Comparison of ENCODE assay signal across 19 cellular contexts in the genomic region with DNA sequence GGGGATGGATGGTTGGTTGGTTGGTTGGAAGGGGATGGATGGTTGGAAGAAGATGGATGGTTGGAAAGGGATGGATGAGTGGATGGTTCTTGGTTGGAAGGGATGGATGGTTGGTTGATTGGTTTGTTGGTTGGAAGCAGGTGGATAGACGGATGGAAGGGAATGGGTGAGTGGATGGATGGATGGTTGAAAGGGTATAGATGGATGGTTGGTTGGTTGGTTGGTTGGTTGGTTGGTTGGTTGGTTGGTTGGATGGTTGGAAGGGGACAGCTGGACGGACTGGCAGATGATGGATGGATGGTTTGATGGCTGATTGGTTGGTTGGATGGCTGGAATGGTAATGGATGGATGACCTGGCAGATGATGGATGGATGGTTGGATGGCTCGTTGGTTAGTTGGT. TPM values are rescaled to one million over a fixed set of nuclear protein-coding genes. Genes with fewer than 3 reads are reported as not detected.
DNase-seq lines count a peak whose midpoint lies in the region; ATAC-seq lines count a peak whose summit lies in the region.
"Had no signal": no experiment of that assay in that cellular context is flagged by ENCODE, and none has a peak within 500 bp of the region (broad histone marks: within the 10 kb centered on the region; RNA-seq: fewer than 3 reads in every experiment).

No MANE protein-coding gene starts in this region.

- H3K27ac Mint-ChIP-seq in activated CD4-positive, alpha-beta memory T cell treated with anti-CD3 and anti-CD28 coated beads for 36 hours = peak overlapping the region; percentile 9
- no peak overlapping the region for H3K27ac Mint-ChIP-seq in activated CD4-positive, alpha-beta memory T cell treated with anti-CD3 and anti-CD28 coated beads, Interleukin-2, amount 10 ng/mL, durations not matched to agents 7 days and 5 days
- peak overlapping the region; percentile 59 for H3K27ac Mint-ChIP-seq in activated naive CD8-positive, alpha-beta T cell treated with anti-CD3 and anti-CD28 coated beads, Interleukin-2, amount 50 U/mL, for 24 hours
- peak overlapping the region in 4 of 6 donors; percentile 5 to 40 (median 30) for H3K27ac Mint-ChIP-seq in naive B cell
- H3K27ac Mint-ChIP-seq in activated CD4-positive, alpha-beta T cell treated with anti-CD3 and anti-CD28 coated beads, Interleukin-2, amount 10 ng/mL, durations not matched to agents 7 days and 5 days = no peak overlapping the region

- peaks cover 3% of the 10 kb centered on the region; the same call in 1 of the 2 replicates for H3K9me3 ChIP-seq in BLaER1

- no peaks in the 10 kb centered on the region for H3K9me3 Mint-ChIP-seq in activated CD4-positive, alpha-beta memory T cell treated with anti-CD3 and anti-CD28 coated beads for 36 hours
- H3K9me3 Mint-ChIP-seq in activated CD4-positive, alpha-beta memory T cell treated with anti-CD3 and anti-CD28 coated beads, Interleukin-2, amount 10 ng/mL, durations not matched to agents 7 days and 5 days = no peaks in the 10 kb centered on the region
- H3K9me3 Mint-ChIP-seq in activated naive CD8-positive, alpha-beta T cell treated with anti-CD3 and anti-CD28 coated beads, Interleukin-2, amount 50 U/mL, for 24 hours = peaks cover 10% of the 10 kb centered on the region
- peaks cover 0 to 11% (median 0%) of the 10 kb centered on the region in 7 donors for H3K9me3 Mint-ChIP-seq in naive B cell
- peaks cover 8% of the 10 kb centered on the region for H3K9me3 Mint-ChIP-seq in activated CD4-positive, alpha-beta T cell treated with anti-CD3 and anti-CD28 coated beads, Interleukin-2, amount 10 ng/mL, durations not matched to agents 7 days and 5 days

- peak overlapping the region; percentile 78; the same call in 1 of the 2 replicates for H3K27ac ChIP-seq in BLaER1
- H3K27ac ChIP-seq: C4-2B had no signal

- no peak overlapping the region for H3K9ac ChIP-seq in BLaER1

- peaks cover 94% of the 10 kb centered on the region for H3K4me1 ChIP-seq in BLaER1

- H3K4me2 ChIP-seq in BLaER1 = peak overlapping the region; percentile 82

- no peak for DNase-seq in activated CD4-positive, alpha-beta memory T cell treated with anti-CD3 and anti-CD28 coated beads for 36 hours
- no peak for DNase-seq in activated CD4-positive, alpha-beta memory T cell treated with anti-CD3 and anti-CD28 coated beads, Interleukin-2, amount 10 ng/mL, durations not matched to agents 7 days and 5 days
- DNase-seq in activated naive CD8-positive, alpha-beta T cell treated with anti-CD3 and anti-CD28 coated beads, Interleukin-2, amount 50 U/mL, for 24 hours = no peak
- DNase-seq in naive B cell (no peak), NCI-H345 (lab: John Stamatoyannopoulos, UW) (no peak), kidney glomerular epithelial cell (lab: John Stamatoyannopoulos, UW) (no peak)
- DNase-seq in activated CD4-positive, alpha-beta T cell treated with anti-CD3 and anti-CD28 coated beads, Interleukin-2, amount 10 ng/mL, durations not matched to agents 7 days and 5 days = no peak
- DNase-seq: DMS 273 treated with DMSO at 0.1 percent for 48 hours, GF-D8, GOT3, NCI-H1436, NCI-H2029, NCI-H2171, NCI-H748 treated with DMSO at 0.1 percent for 48 hours, PC-3 had no signal

- H4K20me1 ChIP-seq in BLaER1 = no peaks in the 10 kb centered on the region

- POLR2A ChIA-PET in activated CD4-positive, alpha-beta memory T cell treated with anti-CD3 and anti-CD28 coated beads for 36 hours (lab: Charles Lee) = no interaction called here
- POLR2A ChIA-PET in activated CD4-positive, alpha-beta memory T cell treated with anti-CD3 and anti-CD28 coated beads, Interleukin-2, amount 10 ng/mL, durations not matched to agents 7 days and 5 days (lab: Charles Lee) = interaction anchor here (4.0 kb wide), 1 partner anchor 12 kb away, joined by 17 read pairs; a partner anchor contains a TSS
- POLR2A ChIA-PET in activated CD4-positive, alpha-beta T cell treated with anti-CD3 and anti-CD28 coated beads, Interleukin-2, amount 10 ng/mL, durations not matched to agents 7 days and 5 days (lab: Charles Lee) = no interaction called here

- intact Hi-C loops in activated CD4-positive, alpha-beta memory T cell treated with anti-CD3 and anti-CD28 coated beads for 36 hours (cut with micrococcal nuclease) = no loop called here

- H3K4me3 Mint-ChIP-seq in activated CD4-positive, alpha-beta memory T cell treated with anti-CD3 and anti-CD28 coated beads for 36 hours = no peak overlapping the region
- H3K4me3 Mint-ChIP-seq in activated CD4-positive, alpha-beta memory T cell treated with anti-CD3 and anti-CD28 coated beads, Interleukin-2, amount 10 ng/mL, durations not matched to agents 7 days and 5 days = no peak overlapping the region
- no peak overlapping the region for H3K4me3 Mint-ChIP-seq in activated naive CD8-positive, alpha-beta T cell treated with anti-CD3 and anti-CD28 coated beads, Interleukin-2, amount 50 U/mL, for 24 hours
- peak overlapping the region in 2 of 8 donors; percentile 1 to 61 for H3K4me3 Mint-ChIP-seq in naive B cell
- H3K4me3 Mint-ChIP-seq in activated CD4-positive, alpha-beta T cell treated with anti-CD3 and anti-CD28 coated beads, Interleukin-2, amount 10 ng/mL, durations not matched to agents 7 days and 5 days = no peak overlapping the region

- H3K36me3 Mint-ChIP-seq in activated CD4-positive, alpha-beta memory T cell treated with anti-CD3 and anti-CD28 coated beads for 36 hours = peaks cover 69% of the 10 kb centered on the region
- peaks cover 85% of the 10 kb centered on the region for H3K36me3 Mint-ChIP-seq in activated CD4-positive, alpha-beta memory T cell treated with anti-CD3 and anti-CD28 coated beads, Interleukin-2, amount 10 ng/mL, durations not matched to agents 7 days and 5 days (ENCODE audit: low read depth)
- peaks cover 67% of the 10 kb centered on the region for H3K36me3 Mint-ChIP-seq in activated naive CD8-positive, alpha-beta T cell treated with anti-CD3 and anti-CD28 coated beads, Interleukin-2, amount 50 U/mL, for 24 hours (ENCODE audit: low read depth)
- H3K36me3 Mint-ChIP-seq in naive B cell = peaks cover 21 to 52% of the 10 kb centered on the region in 2 donors
- H3K36me3 Mint-ChIP-seq in activated CD4-positive, alpha-beta T cell treated with anti-CD3 and anti-CD28 coated beads, Interleukin-2, amount 10 ng/mL, durations not matched to agents 7 days and 5 days (ENCODE audit: low read depth) = peaks cover 71% of the 10 kb centered on the region

- peaks cover 92% of the 10 kb centered on the region for H3K36me3 ChIP-seq in BLaER1

- H3K27me3 ChIP-seq in BLaER1 = no peaks in the 10 kb centered on the region

- ATAC-seq in activated naive CD8-positive, alpha-beta T cell treated with anti-CD3 and anti-CD28 coated beads, Interleukin-2, amount 50 U/mL, for 24 hours = no peak
- no peak for ATAC-seq in naive B cell (ENCODE audit: low read depth in 2 of 2)
- ATAC-seq: PC-3 had no signal

- H3K27me3 Mint-ChIP-seq in activated CD4-positive, alpha-beta memory T cell treated with anti-CD3 and anti-CD28 coated beads for 36 hours = no peaks in the 10 kb centered on the region
- H3K27me3 Mint-ChIP-seq in activated CD4-positive, alpha-beta memory T cell treated with anti-CD3 and anti-CD28 coated beads, Interleukin-2, amount 10 ng/mL, durations not matched to agents 7 days and 5 days = no peaks in the 10 kb centered on the region
- H3K27me3 Mint-ChIP-seq in activated naive CD8-positive, alpha-beta T cell treated with anti-CD3 and anti-CD28 coated beads, Interleukin-2, amount 50 U/mL, for 24 hours = no peaks in the 10 kb centered on the region
- no peaks in the 10 kb centered on the region for H3K27me3 Mint-ChIP-seq in naive B cell
- H3K27me3 Mint-ChIP-seq in activated CD4-positive, alpha-beta T cell treated with anti-CD3 and anti-CD28 coated beads, Interleukin-2, amount 10 ng/mL, durations not matched to agents 7 days and 5 days = no peaks in the 10 kb centered on the region

- H3K4me3 ChIP-seq in BLaER1 = no peak overlapping the region

- H3K4me1 Mint-ChIP-seq in activated CD4-positive, alpha-beta memory T cell treated with anti-CD3 and anti-CD28 coated beads for 36 hours (ENCODE audit: low read depth) = no peaks in the 10 kb centered on the region
- H3K4me1 Mint-ChIP-seq in activated CD4-positive, alpha-beta memory T cell treated with anti-CD3 and anti-CD28 coated beads, Interleukin-2, amount 10 ng/mL, durations not matched to agents 7 days and 5 days = peaks cover 17% of the 10 kb centered on the region
- peaks cover 4% of the 10 kb centered on the region for H3K4me1 Mint-ChIP-seq in activated naive CD8-positive, alpha-beta T cell treated with anti-CD3 and anti-CD28 coated beads, Interleukin-2, amount 50 U/mL, for 24 hours
- H3K4me1 Mint-ChIP-seq in naive B cell = peaks cover 9 to 31% (median 25%) of the 10 kb centered on the region in 3 donors
- H3K4me1 Mint-ChIP-seq in activated CD4-positive, alpha-beta T cell treated with anti-CD3 and anti-CD28 coated beads, Interleukin-2, amount 10 ng/mL, durations not matched to agents 7 days and 5 days = no peaks in the 10 kb centered on the region

- CTCF ChIA-PET in activated CD4-positive, alpha-beta memory T cell treated with anti-CD3 and anti-CD28 coated beads for 36 hours (lab: Charles Lee) = no interaction called here
- CTCF ChIA-PET in activated CD4-positive, alpha-beta memory T cell treated with anti-CD3 and anti-CD28 coated beads, Interleukin-2, amount 10 ng/mL, durations not matched to agents 7 days and 5 days (lab: Charles Lee) = no interaction called here
- CTCF ChIA-PET in activated CD4-positive, alpha-beta T cell treated with anti-CD3 and anti-CD28 coated beads, Interleukin-2, amount 10 ng/mL, durations not matched to agents 7 days and 5 days (lab: Charles Lee) = no interaction called here

RNA-seq across cellular contexts. Expression of a gene that starts 11.8 kb away (rescaled TPM):
- 10 to 100 TPM; 23.6 to 26.1 TPM for total RNA-seq in activated CD4-positive, alpha-beta memory T cell treated with anti-CD3 and anti-CD28 coated beads for 36 hours
- total RNA-seq in activated CD4-positive, alpha-beta memory T cell treated with anti-CD3 and anti-CD28 coated beads, Interleukin-2, amount 10 ng/mL, durations not matched to agents 7 days and 5 days = 100 to 1,000 TPM; 101 to 110 TPM
- polyA plus RNA-seq in naive B cell (ENCODE audit: low read depth in 6 of 6) = 10 to 100 TPM; 25.7 to 53.2 (median 40.1) TPM
- total RNA-seq in activated CD4-positive, alpha-beta T cell treated with anti-CD3 and anti-CD28 coated beads, Interleukin-2, amount 10 ng/mL, durations not matched to agents 7 days and 5 days = 10 to 100 TPM; 70.7 to 76.9 TPM
- total RNA-seq: Daoy, NCI-H460 had no signal

RNA-seq across cellular contexts. Expression of a gene that starts 20.0 kb away (rescaled TPM):
- 100 to 1,000 TPM; 146 to 154 TPM for total RNA-seq in activated CD4-positive, alpha-beta memory T cell treated with anti-CD3 and anti-CD28 coated beads for 36 hours
- 100 to 1,000 TPM; 141 to 147 TPM for total RNA-seq in activated CD4-positive, alpha-beta memory T cell treated with anti-CD3 and anti-CD28 coated beads, Interleukin-2, amount 10 ng/mL, durations not matched to agents 7 days and 5 days
- polyA plus RNA-seq in naive B cell (ENCODE audit: low read depth in 6 of 6) = 100 to 1,000 TPM in 5 of 6 donors, 10 to 100 TPM in 1; 98.8 to 134 (median 112) TPM
- total RNA-seq in activated CD4-positive, alpha-beta T cell treated with anti-CD3 and anti-CD28 coated beads, Interleukin-2, amount 10 ng/mL, durations not matched to agents 7 days and 5 days = 100 to 1,000 TPM; 167 to 175 TPM

RNA-seq across cellular contexts. Expression of a gene that starts 41.7 kb away (rescaled TPM):
- not detected for total RNA-seq in activated CD4-positive, alpha-beta memory T cell treated with anti-CD3 and anti-CD28 coated beads for 36 hours
- total RNA-seq in activated CD4-positive, alpha-beta memory T cell treated with anti-CD3 and anti-CD28 coated beads, Interleukin-2, amount 10 ng/mL, durations not matched to agents 7 days and 5 days = not detected
- not detected for polyA plus RNA-seq in naive B cell (ENCODE audit: low read depth in 6 of 6)
- total RNA-seq in activated CD4-positive, alpha-beta T cell treated with anti-CD3 and anti-CD28 coated beads, Interleukin-2, amount 10 ng/mL, durations not matched to agents 7 days and 5 days = not detected
- total RNA-seq: Daoy, NCI-H460 had no signal

RNA-seq across cellular contexts. Expression of a gene that starts 53.6 kb away (rescaled TPM):
- 10 to 100 TPM; 43.8 to 44.3 TPM for total RNA-seq in activated CD4-positive, alpha-beta memory T cell treated with anti-CD3 and anti-CD28 coated beads for 36 hours
- total RNA-seq in activated CD4-positive, alpha-beta memory T cell treated with anti-CD3 and anti-CD28 coated beads, Interleukin-2, amount 10 ng/mL, durations not matched to agents 7 days and 5 days = 10 to 100 TPM; 66.0 to 70.8 TPM
- polyA plus RNA-seq in naive B cell (ENCODE audit: low read depth in 6 of 6) = 100 to 1,000 TPM; 123 to 235 (median 155) TPM
- 10 to 100 TPM; 64.1 to 76.8 TPM for total RNA-seq in activated CD4-positive, alpha-beta T cell treated with anti-CD3 and anti-CD28 coated beads, Interleukin-2, amount 10 ng/mL, durations not matched to agents 7 days and 5 days

RNA-seq across cellular contexts. Expression of a gene that starts 55.4 kb away (rescaled TPM):
- 100 to 1,000 TPM; 497 to 515 TPM for total RNA-seq in activated CD4-positive, alpha-beta memory T cell treated with anti-CD3 and anti-CD28 coated beads for 36 hours
- total RNA-seq in activated CD4-positive, alpha-beta memory T cell treated with anti-CD3 and anti-CD28 coated beads, Interleukin-2, amount 10 ng/mL, durations not matched to agents 7 days and 5 days = 100 to 1,000 TPM; 592 to 611 TPM
- polyA plus RNA-seq in naive B cell (ENCODE audit: low read depth in 6 of 6) = 10 to 100 TPM; 53.6 to 85.7 (median 76.7) TPM
- 100 to 1,000 TPM; 422 to 485 TPM for total RNA-seq in activated CD4-positive, alpha-beta T cell treated with anti-CD3 and anti-CD28 coated beads, Interleukin-2, amount 10 ng/mL, durations not matched to agents 7 days and 5 days

Comparison
In these comparisons a context has a peak if more than half of its experiments do, and no peak if none do; other contexts are left out.
1. H3K27ac Mint-ChIP-seq: peak in activated CD4-positive, alpha-beta memory T cell treated with anti-CD3 and anti-CD28 coated beads for 36 hours (single experiment), activated naive CD8-positive, alpha-beta T cell treated with anti-CD3 and anti-CD28 coated beads, Interleukin-2, amount 50 U/mL, for 24 hours (single experiment) and naive B cell (4 of 6); none in activated CD4-positive, alpha-beta memory T cell treated with anti-CD3 and anti-CD28 coated beads, Interleukin-2, amount 10 ng/mL, durations not matched to agents 7 days and 5 days (single experiment) and activated CD4-positive, alpha-beta T cell treated with anti-CD3 and anti-CD28 coated beads, Interleukin-2, amount 10 ng/mL, durations not matched to agents 7 days and 5 days (single experiment).